11 cellular contexts compared by ENCODE assay signal in genomic region chr11:26841818-26842457, GRCh38.
DNase-seq lines count a peak whose midpoint lies in the region; ATAC-seq and TF ChIP-seq lines count a peak whose summit lies in the region.
"Had no signal": no experiment of that assay in that cellular context is flagged by ENCODE, and none has a peak within 500 bp of the region (broad histone marks: within the 10 kb centered on the region; RNA-seq: fewer than 3 reads in every experiment).

No MANE protein-coding gene starts in this region.

- ATAC-seq in esophagus mucosa, result peak; percentile 75
- ATAC-seq in mucosa of descending colon, result no peak
- ATAC-seq: stimulated activated naive CD8-positive, alpha-beta T cell treated with anti-CD3 and anti-CD28 coated beads, Interleukin-15, amount 100 ng/mL, for 72 hours had no signal

- H3K9ac ChIP-seq in muscle layer of colon (ENCODE audit: low read length), result no peak overlapping the region

- TF ChIP-seq CTCF in vagina (IDR thresholded peaks at IDR 0.05) (no peak), mucosa of descending colon (IDR thresholded peaks at IDR 0.05) (no peak)

- no peak for TF ChIP-seq POLR2A in vagina (IDR thresholded peaks at IDR 0.05)

- H3K36me3 ChIP-seq in muscle layer of colon (ENCODE audit: insufficient read depth, low read length), result no peaks in the 10 kb centered on the region
- no peaks in the 10 kb centered on the region for H3K36me3 ChIP-seq in vagina
- H3K36me3 ChIP-seq in mucosa of descending colon (ENCODE audit: low read depth), result no peaks in the 10 kb centered on the region

- no peak overlapping the region for H3K4me3 ChIP-seq in muscle layer of colon (ENCODE audit: low read depth in 1 of 2, low read length in 2 of 2)
- no peak overlapping the region for H3K4me3 ChIP-seq in vagina
- H3K4me3 ChIP-seq in mucosa of descending colon, result no peak overlapping the region
- H3K4me3 ChIP-seq: PC-9 had no signal

- H3K27me3 ChIP-seq in muscle layer of colon (ENCODE audit: control insufficient read depth in 1 of 2, insufficient read depth in 2 of 2, low read length in 2 of 2) (no peaks in the 10 kb centered on the region), vagina (no peaks in the 10 kb centered on the region)

- H3K27ac ChIP-seq in muscle layer of colon (ENCODE audit: low read depth, low read length), result peak overlapping the region; percentile 50
- peak overlapping the region; percentile 79 for H3K27ac ChIP-seq in vagina
- H3K27ac ChIP-seq: PC-9 had no signal

- intact Hi-C loops in vagina (cut with DNase I), result no loop called here
- intact Hi-C loops in mucosa of descending colon (cut with DNase I, micrococcal nuclease), result no loop called here

- DNase-seq in RPMI7951 (ENCODE audit: low read depth) (peak; percentile 24), vagina (ENCODE audit: extremely low spot score in 2 of 2) (no peak), DMS 273 (lab: John Stamatoyannopoulos, UW; ENCODE audit: unreplicated experiment) (no peak), mucosa of descending colon (no peak), UCSD-AML1 (lab: John Stamatoyannopoulos, UW; ENCODE audit: unreplicated experiment) (no peak)
- DNase-seq: activated CD8-positive, alpha-beta memory T cell treated with anti-CD3 and anti-CD28 coated beads, Interleukin-2, amount 50 U/mL, for 48 hours; NCI-H2171; PC-9; stimulated activated naive CD8-positive, alpha-beta T cell treated with anti-CD3 and anti-CD28 coated beads, Interleukin-15, amount 100 ng/mL, for 72 hours had no signal

- peaks cover 24% of the 10 kb centered on the region for H3K4me1 ChIP-seq in muscle layer of colon (ENCODE audit: insufficient read depth, low read length)
- H3K4me1 ChIP-seq in vagina, result peaks cover 55% of the 10 kb centered on the region
- H3K4me1 ChIP-seq in mucosa of descending colon (ENCODE audit: low read depth), result no peaks in the 10 kb centered on the region

- H3K9me3 ChIP-seq in muscle layer of colon (ENCODE audit: low read length), result no peaks in the 10 kb centered on the region
- H3K9me3 ChIP-seq in vagina, result no peaks in the 10 kb centered on the region
- H3K9me3 ChIP-seq in mucosa of descending colon, result no peaks in the 10 kb centered on the region
